27 cellular contexts compared by ENCODE assay signal in the genomic region with DNA sequence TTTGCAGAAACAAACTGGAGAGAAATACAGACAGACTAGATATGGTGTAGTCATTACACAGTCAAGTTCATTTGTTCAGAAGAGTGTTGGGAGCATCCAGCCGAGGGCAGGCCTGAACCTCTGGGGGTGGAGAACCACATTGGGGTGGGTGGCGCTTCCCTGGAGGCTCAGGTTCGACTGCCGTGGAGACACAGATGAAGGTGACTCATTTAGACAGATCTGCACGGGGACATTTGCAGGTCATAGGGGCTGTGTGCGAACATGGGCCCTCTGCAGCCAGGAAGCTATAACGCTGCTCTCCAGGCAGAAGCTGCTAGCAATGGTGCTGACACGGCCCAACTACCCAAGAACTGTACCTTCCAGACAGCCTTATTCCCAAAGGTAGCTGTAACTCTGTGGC.
"Had no signal": no experiment of that assay in that cellular context is flagged by ENCODE, and none has a peak within 500 bp of the region (broad histone marks: within the 10 kb centered on the region; RNA-seq: fewer than 3 reads in every experiment).

No MANE protein-coding gene starts in this region.

- H3K9me3 Mint-ChIP-seq: activated CD4-positive, alpha-beta T cell treated with anti-CD3 and anti-CD28 coated beads, Interleukin-2, amount 10 ng/mL, durations not matched to agents 7 days and 5 days; activated naive CD4-positive, alpha-beta T cell treated with anti-CD3 and anti-CD28 coated beads, Interleukin-2, amount 10 ng/mL, durations not matched to agents 7 days and 5 days; activated naive CD8-positive, alpha-beta T cell treated with anti-CD3 and anti-CD28 coated beads, Interleukin-2, amount 50 U/mL, for 24 hours; activated T-cell treated with anti-CD3 and anti-CD28 coated beads, Interleukin-2, amount 50 U/mL, for 24 hours; activated T-helper 2 cell treated with anti-CD3 and anti-CD28 coated beads, Interferon-gamma antibody, Interleukin-2, Interleukin-4, amounts not matched to agents 10 μg/mL and 5 μg/mL and 100 μg/mL, durations not matched to agents 14 hours and 24 hours and 36 hours had no signal

- H3K27me3 Mint-ChIP-seq: activated naive CD8-positive, alpha-beta T cell; activated naive CD8-positive, alpha-beta T cell treated with anti-CD3 and anti-CD28 coated beads, Interleukin-2, amount 50 U/mL, for 24 hours; activated T-cell treated with anti-CD3 and anti-CD28 coated beads, Interleukin-2, amount 50 U/mL, for 24 hours had no signal

- ATAC-seq: activated CD8-positive, alpha-beta T cell treated with anti-CD3 and anti-CD28 coated beads, Interleukin-2, amount 10 ng/mL, durations not matched to agents 7 days and 5 days; activated naive CD8-positive, alpha-beta T cell treated with anti-CD3 and anti-CD28 coated beads, Interleukin-2, amount 50 U/mL, for 24 hours; Panc1 had no signal

- H3K4me1 Mint-ChIP-seq: activated CD4-positive, alpha-beta T cell treated with anti-CD3 and anti-CD28 coated beads, Interleukin-2, amount 10 ng/mL, durations not matched to agents 7 days and 5 days; activated naive CD4-positive, alpha-beta T cell treated with anti-CD3 and anti-CD28 coated beads, Interleukin-2, amount 10 ng/mL, durations not matched to agents 7 days and 5 days had no signal

- FAIRE-seq: TTC549 had no signal

- H3K27ac Mint-ChIP-seq: activated CD4-positive, alpha-beta T cell treated with anti-CD3 and anti-CD28 coated beads, Interleukin-2, amount 10 ng/mL, durations not matched to agents 7 days and 5 days; activated CD8-positive, alpha-beta T cell treated with anti-CD3 and anti-CD28 coated beads, Interleukin-2, amount 10 ng/mL, durations not matched to agents 7 days and 5 days; activated naive CD4-positive, alpha-beta T cell treated with anti-CD3 and anti-CD28 coated beads, Interleukin-2, amount 10 ng/mL, durations not matched to agents 7 days and 5 days; activated naive CD8-positive, alpha-beta T cell; activated naive CD8-positive, alpha-beta T cell treated with anti-CD3 and anti-CD28 coated beads, Interleukin-2, amount 50 U/mL, for 24 hours; activated T-cell treated with anti-CD3 and anti-CD28 coated beads, Interleukin-2, amount 50 U/mL, for 24 hours; activated T-helper 2 cell treated with anti-CD3 and anti-CD28 coated beads, Interferon-gamma antibody, Interleukin-2, Interleukin-4, amounts not matched to agents 10 μg/mL and 5 μg/mL and 100 μg/mL, durations not matched to agents 14 hours and 24 hours and 36 hours had no signal

- H3K27ac ChIP-seq: brain microvascular endothelial cell, SJCRH30, SK-N-MC had no signal

- H3K36me3 Mint-ChIP-seq: activated naive CD4-positive, alpha-beta T cell treated with anti-CD3 and anti-CD28 coated beads, Interleukin-2, amount 10 ng/mL, durations not matched to agents 7 days and 5 days; activated naive CD8-positive, alpha-beta T cell had no signal

- DNase-seq: activated CD4-positive, alpha-beta T cell treated with anti-CD3 and anti-CD28 coated beads, Interleukin-2, amount 10 ng/mL, durations not matched to agents 7 days and 5 days; activated CD4-positive, alpha-beta T cell treated with anti-CD3 and anti-CD28 coated beads, Interleukin-2, amount 50 U/mL, for 48 hours; activated CD8-positive, alpha-beta T cell treated with anti-CD3 and anti-CD28 coated beads, Interleukin-2, amount 10 ng/mL, durations not matched to agents 7 days and 5 days; activated gamma-delta T cell treated with Interleukin-2 at 50 U/mL for 16 hours; activated naive CD4-positive, alpha-beta T cell treated with anti-CD3 and anti-CD28 coated beads, Interleukin-2, amount 10 ng/mL, durations not matched to agents 7 days and 5 days; activated naive CD8-positive, alpha-beta T cell treated with anti-CD3 and anti-CD28 coated beads, Interleukin-2, amount 50 U/mL, for 24 hours; activated T-cell treated with anti-CD3 and anti-CD28 coated beads, Interleukin-2, amount 50 U/mL, for 24 hours; anterior cingulate cortex; brain microvascular endothelial cell; central memory CD4-positive, alpha-beta T cell; NCI-H1105; NCI-H1417 treated with DMSO at 0.1 percent for 48 hours; NCI-H187 treated with DMSO at 0.1 percent for 48 hours; NCI-H2081; NCI-H226; NCI-H446 treated with DMSO at 0.1 percent for 48 hours; NCI-H524; NCI-H69; NK-92 treated with Interleukin-12 subunit alpha and Interleukin-12 subunit beta, amount 100 ng/mL, for 24 hours; OCI-M1; SHP77; SJCRH30 had no signal

- H3K9me3 ChIP-seq: SJCRH30 had no signal

- H3K4me3 Mint-ChIP-seq: activated CD4-positive, alpha-beta T cell treated with anti-CD3 and anti-CD28 coated beads, Interleukin-2, amount 10 ng/mL, durations not matched to agents 7 days and 5 days; activated CD8-positive, alpha-beta T cell treated with anti-CD3 and anti-CD28 coated beads, Interleukin-2, amount 10 ng/mL, durations not matched to agents 7 days and 5 days; activated naive CD4-positive, alpha-beta T cell treated with anti-CD3 and anti-CD28 coated beads, Interleukin-2, amount 10 ng/mL, durations not matched to agents 7 days and 5 days; activated naive CD8-positive, alpha-beta T cell; activated naive CD8-positive, alpha-beta T cell treated with anti-CD3 and anti-CD28 coated beads, Interleukin-2, amount 50 U/mL, for 24 hours; activated T-cell treated with anti-CD3 and anti-CD28 coated beads, Interleukin-2, amount 50 U/mL, for 24 hours had no signal

- H3K36me3 ChIP-seq: brain microvascular endothelial cell, SJCRH30 had no signal

- H3K27me3 ChIP-seq: brain microvascular endothelial cell, SJCRH30 had no signal

- H3K4me3 ChIP-seq: SJCRH30, SK-N-MC had no signal
